16 cellular contexts compared by ENCODE assay signal in the genomic region with DNA sequence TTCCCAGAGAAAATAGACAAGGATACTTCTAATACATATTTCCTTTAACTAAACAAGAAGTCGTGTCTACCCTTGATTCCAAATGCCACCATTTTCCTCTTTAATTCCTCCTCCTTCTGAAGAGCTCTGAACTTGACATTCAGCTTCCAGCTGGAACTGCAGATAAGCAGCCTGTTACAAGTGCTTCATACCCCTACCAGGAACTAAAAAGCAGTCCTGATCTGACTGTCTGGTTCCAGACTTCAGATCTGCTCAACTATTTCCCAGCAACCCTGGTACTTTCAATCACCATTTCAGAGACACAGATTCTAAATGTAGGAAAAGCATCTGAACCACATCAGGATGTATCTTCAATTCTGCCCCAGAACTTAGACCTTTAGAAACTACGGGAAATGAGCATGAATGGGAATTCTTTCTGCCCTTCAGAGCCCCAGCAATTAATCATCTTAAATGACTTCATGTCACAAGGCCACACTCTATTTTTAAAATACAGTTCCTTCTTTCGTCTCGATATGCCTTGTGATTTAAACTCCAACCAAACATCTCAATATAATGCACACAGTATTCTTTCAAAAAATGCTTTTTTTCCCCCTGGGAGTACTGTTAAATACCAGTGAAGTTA.
DNase-seq lines count a peak whose midpoint lies in the region; ATAC-seq and TF ChIP-seq lines count a peak whose summit lies in the region.
"Had no signal": no experiment of that assay in that cellular context is flagged by ENCODE, and none has a peak within 500 bp of the region (broad histone marks: within the 10 kb centered on the region; RNA-seq: fewer than 3 reads in every experiment).

No MANE protein-coding gene starts in this region.

- H3K27me3 ChIP-seq in endodermal cell (ENCODE audit: control insufficient read depth, insufficient read depth, low read length, poor library complexity, severe bottlenecking), result no peaks in the 10 kb centered on the region
- no peaks in the 10 kb centered on the region for H3K27me3 ChIP-seq in sigmoid colon
- H3K27me3 ChIP-seq: ovary had no signal

- no peak overlapping the region for H3K4me3 ChIP-seq in endodermal cell (ENCODE audit: low read length)
- no peak overlapping the region for H3K4me3 ChIP-seq in sigmoid colon
- H3K4me3 ChIP-seq: GM23338, ovary had no signal

- TF ChIP-seq CTCF in endodermal cell (conservative IDR thresholded peaks at IDR 0.05) (no peak), neural crest cell (conservative IDR thresholded peaks at IDR 0.05) (no peak), sigmoid colon (IDR thresholded peaks at IDR 0.05) (no peak)

- H3K9me3 ChIP-seq in endodermal cell (ENCODE audit: control insufficient read depth, low read length) (peaks cover 18% of the 10 kb centered on the region), sigmoid colon (peaks cover 0 to 3% (median 2%) of the 10 kb centered on the region in 4 donors)
- H3K9me3 ChIP-seq: ovary had no signal

- H3K36me3 Mint-ChIP-seq in endodermal cell (ENCODE audit: low read depth) (no peaks in the 10 kb centered on the region), neural crest cell (ENCODE audit: low read depth) (peaks cover 13% of the 10 kb centered on the region)
- no peaks in the 10 kb centered on the region for H3K36me3 Mint-ChIP-seq in activated T-helper 1 cell treated with anti-CD3 and anti-CD28 coated beads, Interleukin-12 subunit alpha, Interleukin-12 subunit beta, Interleukin-2, Interleukin-4 antibody, amounts not matched to agents 30 ng/mL and 10 ng/mL and 1 ng/mL, durations not matched to agents 14 hours and 24 hours and 36 hours (ENCODE audit: low read depth)
- no peaks in the 10 kb centered on the region for H3K36me3 Mint-ChIP-seq in activated T-cell treated with anti-CD3 and anti-CD28 coated beads, Interleukin-2, amount 50 U/mL, for 4 hours (ENCODE audit: insufficient read depth)
- H3K36me3 Mint-ChIP-seq: activated naive CD8-positive, alpha-beta T cell treated with anti-CD3 and anti-CD28 coated beads, Interleukin-2, amount 10 ng/mL, durations not matched to agents 7 days and 5 days had no signal

- H3K4me3 Mint-ChIP-seq in endodermal cell (no peak overlapping the region), neural crest cell (peak overlapping the region; percentile 18)
- no peak overlapping the region for H3K4me3 Mint-ChIP-seq in activated T-helper 1 cell treated with anti-CD3 and anti-CD28 coated beads, Interleukin-12 subunit alpha, Interleukin-12 subunit beta, Interleukin-2, Interleukin-4 antibody, amounts not matched to agents 30 ng/mL and 10 ng/mL and 1 ng/mL, durations not matched to agents 14 hours and 24 hours and 36 hours
- no peak overlapping the region for H3K4me3 Mint-ChIP-seq in activated T-cell treated with anti-CD3 and anti-CD28 coated beads, Interleukin-2, amount 50 U/mL, for 4 hours
- H3K4me3 Mint-ChIP-seq: activated naive CD8-positive, alpha-beta T cell treated with anti-CD3 and anti-CD28 coated beads, Interleukin-2, amount 10 ng/mL, durations not matched to agents 7 days and 5 days; GM23338 had no signal

- H3K27ac Mint-ChIP-seq in endodermal cell (no peak overlapping the region), neural crest cell (ENCODE audit: unreplicated experiment) (peak overlapping the region; percentile 48)
- no peak overlapping the region for H3K27ac Mint-ChIP-seq in activated T-helper 1 cell treated with anti-CD3 and anti-CD28 coated beads, Interleukin-12 subunit alpha, Interleukin-12 subunit beta, Interleukin-2, Interleukin-4 antibody, amounts not matched to agents 30 ng/mL and 10 ng/mL and 1 ng/mL, durations not matched to agents 14 hours and 24 hours and 36 hours
- H3K27ac Mint-ChIP-seq: activated naive CD8-positive, alpha-beta T cell treated with anti-CD3 and anti-CD28 coated beads, Interleukin-2, amount 10 ng/mL, durations not matched to agents 7 days and 5 days; GM23338 had no signal

- no peaks in the 10 kb centered on the region for H3K4me1 Mint-ChIP-seq in endodermal cell
- H3K4me1 Mint-ChIP-seq in neural crest cell, result peaks cover 28% of the 10 kb centered on the region
- H3K4me1 Mint-ChIP-seq in activated T-helper 1 cell treated with anti-CD3 and anti-CD28 coated beads, Interleukin-12 subunit alpha, Interleukin-12 subunit beta, Interleukin-2, Interleukin-4 antibody, amounts not matched to agents 30 ng/mL and 10 ng/mL and 1 ng/mL, durations not matched to agents 14 hours and 24 hours and 36 hours (ENCODE audit: low read depth), result no peaks in the 10 kb centered on the region
- no peaks in the 10 kb centered on the region for H3K4me1 Mint-ChIP-seq in activated T-cell treated with anti-CD3 and anti-CD28 coated beads, Interleukin-2, amount 50 U/mL, for 4 hours (ENCODE audit: low read depth)
- H3K4me1 Mint-ChIP-seq: activated naive CD8-positive, alpha-beta T cell treated with anti-CD3 and anti-CD28 coated beads, Interleukin-2, amount 10 ng/mL, durations not matched to agents 7 days and 5 days had no signal

- no peaks in the 10 kb centered on the region for H3K27me3 Mint-ChIP-seq in endodermal cell (ENCODE audit: insufficient read depth)
- H3K27me3 Mint-ChIP-seq in neural crest cell (ENCODE audit: low read depth), result no peaks in the 10 kb centered on the region
- H3K27me3 Mint-ChIP-seq in activated T-helper 1 cell treated with anti-CD3 and anti-CD28 coated beads, Interleukin-12 subunit alpha, Interleukin-12 subunit beta, Interleukin-2, Interleukin-4 antibody, amounts not matched to agents 30 ng/mL and 10 ng/mL and 1 ng/mL, durations not matched to agents 14 hours and 24 hours and 36 hours (ENCODE audit: insufficient read depth), result peaks cover 4% of the 10 kb centered on the region
- H3K27me3 Mint-ChIP-seq in activated T-cell treated with anti-CD3 and anti-CD28 coated beads, Interleukin-2, amount 50 U/mL, for 4 hours (ENCODE audit: low read depth), result no peaks in the 10 kb centered on the region
- H3K27me3 Mint-ChIP-seq: activated naive CD8-positive, alpha-beta T cell treated with anti-CD3 and anti-CD28 coated beads, Interleukin-2, amount 10 ng/mL, durations not matched to agents 7 days and 5 days had no signal

- no peaks in the 10 kb centered on the region for H3K4me1 ChIP-seq in endodermal cell (ENCODE audit: control insufficient read depth, insufficient read depth, low read length)
- H3K4me1 ChIP-seq in sigmoid colon, result peaks cover 0 to 13% (median 5%) of the 10 kb centered on the region in 4 donors

- H3K36me3 ChIP-seq in endodermal cell (ENCODE audit: control insufficient read depth, insufficient read depth, low read length) (no peaks in the 10 kb centered on the region), sigmoid colon (no peaks in the 10 kb centered on the region)
- H3K36me3 ChIP-seq: ovary had no signal

- peak; percentile 80 for ATAC-seq in HG02884 (IDR thresholded peaks at IDR 0.05; ENCODE audit: unreplicated experiment)
- ATAC-seq in activated T-cell treated with anti-CD3 and anti-CD28 coated beads, Interleukin-2, amount 50 U/mL, for 4 hours, result no peak
- ATAC-seq: activated CD4-positive, CD25-positive, alpha-beta regulatory T cell treated with anti-CD3 and anti-CD28 coated beads, Interleukin-2, amount 50 U/mL, for 24 hours; GM23338 had no signal

- intact Hi-C loops in activated T-helper 1 cell treated with anti-CD3 and anti-CD28 coated beads, Interleukin-12 subunit alpha, Interleukin-12 subunit beta, Interleukin-2, Interleukin-4 antibody, amounts not matched to agents 30 ng/mL and 10 ng/mL and 1 ng/mL, durations not matched to agents 14 hours and 24 hours and 36 hours (cut with micrococcal nuclease), result no loop called here
- intact Hi-C loops in sigmoid colon (cut with DNase I), result no loop called here

- TF ChIP-seq EP300 in sigmoid colon (IDR thresholded peaks at IDR 0.05), result no peak

- no peak overlapping the region for H3K9ac ChIP-seq in endodermal cell (ENCODE audit: extremely low read depth, low read length, poor library complexity, severe bottlenecking)

- peaks cover 20% of the 10 kb centered on the region for H3K9me3 Mint-ChIP-seq in endodermal cell
- peaks cover 19% of the 10 kb centered on the region for H3K9me3 Mint-ChIP-seq in neural crest cell
- peaks cover 8% of the 10 kb centered on the region for H3K9me3 Mint-ChIP-seq in activated T-helper 1 cell treated with anti-CD3 and anti-CD28 coated beads, Interleukin-12 subunit alpha, Interleukin-12 subunit beta, Interleukin-2, Interleukin-4 antibody, amounts not matched to agents 30 ng/mL and 10 ng/mL and 1 ng/mL, durations not matched to agents 14 hours and 24 hours and 36 hours
- H3K9me3 Mint-ChIP-seq in activated T-cell treated with anti-CD3 and anti-CD28 coated beads, Interleukin-2, amount 50 U/mL, for 4 hours, result peaks cover 21% of the 10 kb centered on the region

- WGBS in endodermal cell (ENCODE audit: insufficient coverage in 1 of 2, insufficient read length in 1 of 2), 2 experiments, result 73 to 89% methylated on average over 2 to 4 of the region's 4 CpGs
- WGBS in sigmoid colon, 2 donors, result 37 to 78% methylated on average over 4 of the region's 4 CpGs

- no peak for TF ChIP-seq POLR2A in sigmoid colon (IDR thresholded peaks at IDR 0.05)

- DNase-seq in CD1c-positive myeloid dendritic cell (ENCODE audit: extremely low spot score), result peak; percentile 35
- DNase-seq in endodermal cell, result no peak
- DNase-seq in neural crest cell (ENCODE audit: low read depth, low spot score), result no peak
- DNase-seq in activated T-helper 1 cell treated with anti-CD3 and anti-CD28 coated beads, Interleukin-12 subunit alpha, Interleukin-12 subunit beta, Interleukin-2, Interleukin-4 antibody, amounts not matched to agents 30 ng/mL and 10 ng/mL and 1 ng/mL, durations not matched to agents 14 hours and 24 hours and 36 hours (ENCODE audit: low spot score), result no peak
- DNase-seq in activated T-cell treated with anti-CD3 and anti-CD28 coated beads, Interleukin-2, amount 50 U/mL, for 4 hours, result no peak
- no peak for DNase-seq in T-helper 9 cell
- no peak for DNase-seq in sigmoid colon
- DNase-seq: activated CD8-positive, alpha-beta memory T cell treated with anti-CD3 and anti-CD28 coated beads, Interleukin-2, amount 50 U/mL, for 48 hours; activated naive CD8-positive, alpha-beta T cell treated with anti-CD3 and anti-CD28 coated beads, Interleukin-2, amount 10 ng/mL, durations not matched to agents 7 days and 5 days; EL; NCI-H1930; ovary had no signal

- H3K27ac ChIP-seq in endodermal cell (ENCODE audit: low read depth, low read length) (peak overlapping the region; percentile 67), sigmoid colon (no peak overlapping the region)
- H3K27ac ChIP-seq: HL-60 had no signal
